Comparison of ENCODE assay signal across 16 cellular contexts in genomic region chr2:65778126-65778525, GRCh38.
"Had no signal": no experiment of that assay in that cellular context is flagged by ENCODE, and none has a peak within 500 bp of the region (broad histone marks: within the 10 kb centered on the region; RNA-seq: fewer than 3 reads in every experiment).

No MANE protein-coding gene starts in this region.

- H3K4me1 ChIP-seq: gastroesophageal sphincter, heart right ventricle, prostate gland, tibial nerve, uterus had no signal

- H3K9me3 ChIP-seq: gastroesophageal sphincter, heart right ventricle, prostate gland, tibial nerve, uterus had no signal

- H3K4me3 ChIP-seq: gastroesophageal sphincter, heart right ventricle, prostate gland, skin epidermis, tibial nerve, uterus had no signal

- DNase-seq: activated naive CD4-positive, alpha-beta T cell treated with Interleukin-2 at 50 U/mL for 16 hours; activated T-cell treated with anti-CD3 and anti-CD28 coated beads for 4 hours; anterior cingulate cortex; dermis blood vessel endothelial cell; erythroblast; heart right ventricle; left ventricle myocardium superior; right cardiac atrium; stimulated activated CD4-positive, alpha-beta T cell treated with anti-CD3 and anti-CD28 coated beads, Interleukin-4, amount 100 ng/mL, for 24 hours; stimulated activated naive CD4-positive, alpha-beta T cell; uterus had no signal

- H3K27me3 ChIP-seq: gastroesophageal sphincter, tibial nerve, uterus had no signal

- H3K4me1 Mint-ChIP-seq: neural crest cell had no signal

- H3K27ac ChIP-seq: gastroesophageal sphincter, heart right ventricle, prostate gland, skin epidermis, tibial nerve, uterus had no signal

- H3K36me3 ChIP-seq: gastroesophageal sphincter, heart right ventricle, prostate gland, tibial nerve, uterus had no signal

- ATAC-seq: gastroesophageal sphincter, heart right ventricle, left ventricle myocardium superior, right cardiac atrium had no signal

- H3K4me3 Mint-ChIP-seq: neural crest cell had no signal
